In the genomic region with DNA sequence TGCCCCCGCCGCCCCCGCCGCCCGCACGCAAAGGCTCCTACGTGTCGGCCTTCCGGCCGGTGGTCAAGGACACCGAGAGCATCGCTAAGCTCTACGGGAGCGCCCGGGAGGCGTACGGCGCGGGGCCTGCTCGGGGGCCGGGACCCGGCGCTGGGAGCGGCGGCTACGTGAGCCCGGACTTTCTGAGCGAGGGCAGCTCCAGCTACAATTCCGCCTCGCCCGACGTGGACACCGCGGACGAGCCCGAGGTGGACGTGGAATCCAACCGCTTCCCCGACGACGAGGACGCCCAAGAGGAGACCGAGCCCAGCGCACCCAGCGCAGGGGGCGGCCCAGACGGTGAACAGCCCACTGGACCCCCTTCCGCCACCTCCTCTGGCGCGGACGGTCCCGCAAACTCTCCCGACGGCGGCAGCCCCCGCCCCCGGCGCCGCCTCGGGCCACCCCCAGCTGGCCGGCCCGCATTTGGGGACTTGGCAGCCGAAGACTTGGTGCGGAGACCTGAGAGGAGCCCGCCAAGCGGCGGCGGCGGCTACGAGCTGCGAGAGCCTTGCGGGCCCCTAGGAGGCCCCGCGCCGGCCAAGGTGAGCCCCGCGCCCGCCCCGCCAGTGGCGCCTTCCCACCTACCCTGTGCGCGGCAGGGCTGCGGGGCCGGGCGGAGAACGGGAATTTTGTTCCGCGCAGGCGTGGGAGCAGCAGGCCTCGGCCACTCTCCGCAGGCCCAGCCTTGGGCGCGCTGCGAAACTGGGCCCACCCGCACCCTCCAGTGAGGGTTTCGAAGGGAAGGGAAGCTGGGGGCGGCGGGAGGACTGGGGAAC, we compare ENCODE assay signal across 1 cellular context.
A peak's percentile ranks its signal among the peaks of the same experiment; 100 is the strongest.
TF ChIP-seq lines count a peak whose summit lies in the region.

No MANE protein-coding gene starts in this region.

TF ChIP-seq in GM12878, 131 proteins besides CTCF, POLR2A, EP300 and RAD21:
- TF ChIP-seq, protein P1, sequence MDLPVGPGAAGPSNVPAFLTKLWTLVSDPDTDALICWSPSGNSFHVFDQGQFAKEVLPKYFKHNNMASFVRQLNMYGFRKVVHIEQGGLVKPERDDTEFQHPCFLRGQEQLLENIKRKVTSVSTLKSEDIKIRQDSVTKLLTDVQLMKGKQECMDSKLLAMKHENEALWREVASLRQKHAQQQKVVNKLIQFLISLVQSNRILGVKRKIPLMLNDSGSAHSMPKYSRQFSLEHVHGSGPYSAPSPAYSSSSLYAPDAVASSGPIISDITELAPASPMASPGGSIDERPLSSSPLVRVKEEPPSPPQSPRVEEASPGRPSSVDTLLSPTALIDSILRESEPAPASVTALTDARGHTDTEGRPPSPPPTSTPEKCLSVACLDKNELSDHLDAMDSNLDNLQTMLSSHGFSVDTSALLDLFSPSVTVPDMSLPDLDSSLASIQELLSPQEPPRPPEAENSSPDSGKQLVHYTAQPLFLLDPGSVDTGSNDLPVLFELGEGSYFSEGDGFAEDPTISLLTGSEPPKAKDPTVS (IDR thresholded peaks at IDR 0.05; ENCODE audit: low read depth, low read length): no peak
- no peak for TF ChIP-seq SRF (IDR thresholded peaks at IDR 0.05; ENCODE audit: low read depth in 2 of 2, low read length in 2 of 2)
- peak; percentile 78 for TF ChIP-seq SUZ12 (IDR thresholded peaks at IDR 0.05; ENCODE audit: unreplicated experiment)
